In genomic region chr3:135891121-135891520, GRCh38 we compare ENCODE assay signal across 16 cellular contexts.
DNase-seq lines count a peak whose midpoint lies in the region; ATAC-seq, FAIRE-seq and TF ChIP-seq lines count a peak whose summit lies in the region.
"Had no signal": no experiment of that assay in that cellular context is flagged by ENCODE, and none has a peak within 500 bp of the region (broad histone marks: within the 10 kb centered on the region; RNA-seq: fewer than 3 reads in every experiment).

No MANE protein-coding gene starts in this region.

- no peaks in the 10 kb centered on the region for H3K36me3 Mint-ChIP-seq in astrocyte (ENCODE audit: low read depth, unreplicated experiment)
- H3K36me3 Mint-ChIP-seq in neural progenitor cell: no peaks in the 10 kb centered on the region
- H3K36me3 Mint-ChIP-seq: CD4-positive, CD25-positive, alpha-beta regulatory T cell had no signal

- H3K27me3 ChIP-seq in astrocyte (ENCODE audit: insufficient read depth, low read length) (no peaks in the 10 kb centered on the region), neural progenitor cell (no peaks in the 10 kb centered on the region)

- no peaks in the 10 kb centered on the region for H4K20me1 ChIP-seq in astrocyte (ENCODE audit: insufficient read depth, low read length)
- no peaks in the 10 kb centered on the region for H4K20me1 ChIP-seq in neural progenitor cell (ENCODE audit: low read depth)

- H3K4me3 ChIP-seq in astrocyte (ENCODE audit: insufficient read depth, low read depth, low read length): no peak overlapping the region
- no peak overlapping the region for H3K4me3 ChIP-seq in neural progenitor cell
- H3K4me3 ChIP-seq: PC-9 had no signal

- no peak overlapping the region for H3K27ac ChIP-seq in astrocyte (ENCODE audit: low read depth, low read length)
- no peak overlapping the region for H3K27ac ChIP-seq in neural progenitor cell
- H3K27ac ChIP-seq: PC-9 had no signal

- no peak for FAIRE-seq in astrocyte (lab: Jason Lieb, UNC)

- H3K4me1 ChIP-seq in astrocyte (ENCODE audit: insufficient read depth, low read length) (peaks cover 3% of the 10 kb centered on the region), neural progenitor cell (peaks cover 12% of the 10 kb centered on the region)

- H3K9me3 ChIP-seq in astrocyte (ENCODE audit: insufficient read depth, low read depth, low read length) (no peaks in the 10 kb centered on the region), neural progenitor cell (ENCODE audit: low read depth) (no peaks in the 10 kb centered on the region)

- H3K4me2 ChIP-seq in astrocyte (ENCODE audit: low read length): no peak overlapping the region
- H3K4me2 ChIP-seq in neural progenitor cell: no peak overlapping the region
- H3K4me2 ChIP-seq: PC-9 had no signal

- DNase-seq in HCEC 1CT (peak; percentile 30), OCI-M1 (lab: John Stamatoyannopoulos, UW) (peak; percentile 2), astrocyte (ENCODE audit: low read depth) (peak; percentile 12), stromal cell of bone marrow (ENCODE audit: low read depth) (peak; percentile 7), neural progenitor cell (ENCODE audit: low spot score) (no peak), SW480 (ENCODE audit: low spot score) (no peak)
- DNase-seq: CD4-positive, CD25-positive, alpha-beta regulatory T cell; IMR-90; NCI-H1092; NCI-H146; NCI-H2081; NCI-H510A; NCI-H774; PC-9 had no signal

- H3K9me3 Mint-ChIP-seq in astrocyte (ENCODE audit: unreplicated experiment) (peaks cover 4% of the 10 kb centered on the region), neural progenitor cell (no peaks in the 10 kb centered on the region)

- H3K27me3 Mint-ChIP-seq in astrocyte (ENCODE audit: low read depth, unreplicated experiment) (no peaks in the 10 kb centered on the region), neural progenitor cell (ENCODE audit: insufficient read depth, low read depth) (no peaks in the 10 kb centered on the region)
- H3K27me3 Mint-ChIP-seq: CD4-positive, CD25-positive, alpha-beta regulatory T cell had no signal

- H3K4me3 Mint-ChIP-seq in astrocyte (ENCODE audit: unreplicated experiment) (no peak overlapping the region), neural progenitor cell (no peak overlapping the region)
- H3K4me3 Mint-ChIP-seq: B cell; CD4-positive, CD25-positive, alpha-beta regulatory T cell had no signal

- no peak for ATAC-seq in HG02885 (IDR thresholded peaks at IDR 0.05; ENCODE audit: poor library complexity, unreplicated experiment)

- no peak overlapping the region for H3K27ac Mint-ChIP-seq in astrocyte (ENCODE audit: unreplicated experiment)
- no peak overlapping the region for H3K27ac Mint-ChIP-seq in neural progenitor cell
- H3K27ac Mint-ChIP-seq: B cell; CD4-positive, CD25-positive, alpha-beta regulatory T cell had no signal

- TF ChIP-seq CTCF in astrocyte (IDR thresholded peaks at IDR 0.05; ENCODE audit: insufficient read depth, low read depth, low read length) (no peak), neural progenitor cell (IDR thresholded peaks at IDR 0.05) (no peak)

- no peak overlapping the region for H3K9ac ChIP-seq in astrocyte (ENCODE audit: low read length)
- no peak overlapping the region for H3K9ac ChIP-seq in neural progenitor cell

- H2AFZ ChIP-seq in astrocyte (ENCODE audit: low read depth, low read length): no peak overlapping the region
- H2AFZ ChIP-seq in neural progenitor cell (replicated peaks): no peak overlapping the region
- H2AFZ ChIP-seq: PC-9 had no signal

- no peaks in the 10 kb centered on the region for H3K36me3 ChIP-seq in astrocyte (ENCODE audit: insufficient read depth, low read length)
- H3K36me3 ChIP-seq in neural progenitor cell: no peaks in the 10 kb centered on the region

- H3K4me1 Mint-ChIP-seq in astrocyte (ENCODE audit: low read depth, unreplicated experiment): peaks cover 10% of the 10 kb centered on the region
- H3K4me1 Mint-ChIP-seq in neural progenitor cell: peaks cover 18% of the 10 kb centered on the region
- H3K4me1 Mint-ChIP-seq: B cell; CD4-positive, CD25-positive, alpha-beta regulatory T cell had no signal

- no peaks in the 10 kb centered on the region for H3K79me2 ChIP-seq in astrocyte (ENCODE audit: insufficient read depth, low read length)
- H3K79me2 ChIP-seq in neural progenitor cell (ENCODE audit: low read depth): no peaks in the 10 kb centered on the region

- H3F3A ChIP-seq in neural progenitor cell (ENCODE audit: low read depth): no peaks in the 10 kb centered on the region

Comparison
In these comparisons a context has a peak if more than half of its experiments do, and no peak if none do; other contexts are left out.
1. DNase-seq: peak in HCEC 1CT (single experiment), OCI-M1 (single experiment), astrocyte (single experiment) and stromal cell of bone marrow (single experiment); none in neural progenitor cell (single experiment) and SW480 (single experiment).